Comparison of ENCODE assay signal across 1 cellular context in the genomic region with DNA sequence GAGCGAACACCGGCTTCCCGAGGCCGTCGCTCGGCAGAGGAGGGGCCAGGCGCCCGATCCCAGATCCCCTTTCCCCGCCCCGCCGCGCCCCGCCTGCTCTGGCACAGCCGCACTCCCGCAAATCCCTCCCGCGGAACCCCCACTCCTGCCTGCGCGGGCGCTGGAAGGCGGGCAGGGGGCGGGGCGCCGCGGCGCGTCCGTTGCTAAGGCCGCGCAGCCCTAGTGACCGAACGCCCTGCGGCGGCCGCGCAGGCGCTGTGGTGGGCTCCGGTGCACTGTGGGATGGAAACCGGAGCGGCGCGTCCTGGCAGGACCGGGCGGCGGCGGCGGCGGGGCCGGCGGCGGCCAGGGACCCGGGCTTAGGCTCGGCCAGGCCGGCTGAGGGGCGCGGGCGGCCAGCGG.
TF ChIP-seq lines count a peak whose summit lies in the region.

A gene with protein sequence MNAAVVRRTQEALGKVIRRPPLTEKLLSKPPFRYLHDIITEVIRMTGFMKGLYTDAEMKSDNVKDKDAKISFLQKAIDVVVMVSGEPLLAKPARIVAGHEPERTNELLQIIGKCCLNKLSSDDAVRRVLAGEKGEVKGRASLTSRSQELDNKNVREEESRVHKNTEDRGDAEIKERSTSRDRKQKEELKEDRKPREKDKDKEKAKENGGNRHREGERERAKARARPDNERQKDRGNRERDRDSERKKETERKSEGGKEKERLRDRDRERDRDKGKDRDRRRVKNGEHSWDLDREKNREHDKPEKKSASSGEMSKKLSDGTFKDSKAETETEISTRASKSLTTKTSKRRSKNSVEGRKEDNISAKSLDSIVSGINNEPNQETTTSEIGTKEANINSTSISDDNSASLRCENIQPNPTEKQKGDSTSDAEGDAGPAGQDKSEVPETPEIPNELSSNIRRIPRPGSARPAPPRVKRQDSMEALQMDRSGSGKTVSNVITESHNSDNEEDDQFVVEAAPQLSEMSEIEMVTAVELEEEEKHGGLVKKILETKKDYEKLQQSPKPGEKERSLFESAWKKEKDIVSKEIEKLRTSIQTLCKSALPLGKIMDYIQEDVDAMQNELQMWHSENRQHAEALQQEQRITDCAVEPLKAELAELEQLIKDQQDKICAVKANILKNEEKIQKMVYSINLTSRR (plus strand): TSS at position 273 of the 402 bp plus-strand sequence. CDS start 145 bp downstream, outside the sequence.

TF ChIP-seq in HepG2, 621 proteins besides CTCF, POLR2A, EP300 and RAD21 (continued from another document and continues in another):
- TF ChIP-seq HES4 (CRISPR knock-in tag; IDR thresholded peaks at IDR 0.05; ENCODE audit: borderline replicate concordance) (no peak; the same call in 1 of the 2 replicates), ZNF20 (CRISPR knock-in tag; IDR thresholded peaks at IDR 0.05) (no peak), KLF9 (CRISPR knock-in tag; IDR thresholded peaks at IDR 0.05; ENCODE audit: low read depth) (0 out of 2 replicates have a peak, but pooled peaks have one; percentile 30), ZNF121 (CRISPR knock-in tag; IDR thresholded peaks at IDR 0.05) (no peak), FOSL1 (CRISPR knock-in tag; IDR thresholded peaks at IDR 0.05; ENCODE audit: borderline replicate concordance) (no peak), AHR (CRISPR knock-in tag; IDR thresholded peaks at IDR 0.05) (no peak), RBFOX2 (IDR thresholded peaks at IDR 0.05; ENCODE audit: low read depth, low read length) (peak; percentile 60), ZKSCAN8 (CRISPR knock-in tag; IDR thresholded peaks at IDR 0.05; ENCODE audit: borderline replicate concordance) (no peak), IKZF4 (CRISPR knock-in tag; IDR thresholded peaks at IDR 0.05; ENCODE audit: borderline replicate concordance, low read depth, not compliant biosample characterization) (no peak), HNF4G (IDR thresholded peaks at IDR 0.05; ENCODE audit: borderline replicate concordance, low read depth, low read length) (no peak), HNF4G (CRISPR knock-in tag; IDR thresholded peaks at IDR 0.05; ENCODE audit: borderline replicate concordance, low read depth) (no peak), ZNF30 (CRISPR knock-in tag; IDR thresholded peaks at IDR 0.05) (no peak), ZNF225 (CRISPR knock-in tag; IDR thresholded peaks at IDR 0.05) (no peak), MBD4 (IDR thresholded peaks at IDR 0.05; ENCODE audit: borderline replicate concordance, low read length) (no peak), TOE1 (CRISPR knock-in tag; IDR thresholded peaks at IDR 0.05) (no peak), CCAR2 (optimal IDR thresholded peaks at IDR 0.05; ENCODE audit: low read depth, low read length) (no peak), ATF7-NPFF (CRISPR knock-in tag; IDR thresholded peaks at IDR 0.05; ENCODE audit: low read depth) (no peak; the same call in 1 of the 2 replicates), NFYB (CRISPR knock-in tag; IDR thresholded peaks at IDR 0.05) (no peak), ZNF510 (CRISPR knock-in tag; IDR thresholded peaks at IDR 0.05; ENCODE audit: low read depth) (no peak), ZNF616 (CRISPR knock-in tag; IDR thresholded peaks at IDR 0.05; ENCODE audit: low read depth) (no peak), ZNF724P (CRISPR knock-in tag; IDR thresholded peaks at IDR 0.05; ENCODE audit: borderline replicate concordance) (no peak), CREB1 (IDR thresholded peaks at IDR 0.05) (no peak; the same call in 1 of the 2 replicates), CREB1 (CRISPR knock-in tag; IDR thresholded peaks at IDR 0.05) (no peak), NFYC (CRISPR knock-in tag; IDR thresholded peaks at IDR 0.05) (0 out of 2 replicates have a peak, but pooled peaks have one; percentile 14), RFX1 (IDR thresholded peaks at IDR 0.05) (peak; percentile 97), HNRNPK (IDR thresholded peaks at IDR 0.05; ENCODE audit: low read depth, low read length, poor library complexity, severe bottlenecking) (peak; percentile 59), NFE2 (CRISPR knock-in tag; IDR thresholded peaks at IDR 0.05) (no peak), SIX4 (CRISPR knock-in tag; IDR thresholded peaks at IDR 0.05) (peak; percentile 25; the same call in 1 of the 2 replicates), ZNF138 (CRISPR knock-in tag; IDR thresholded peaks at IDR 0.05; ENCODE audit: low read depth) (no peak), NR2F2 (IDR thresholded peaks at IDR 0.05; ENCODE audit: borderline replicate concordance, low read depth) (no peak), EZH2 (conservative IDR thresholded peaks at IDR 0.05; ENCODE audit: low read depth, low read length) (no peak), POLR2AphosphoS2 (IDR thresholded peaks at IDR 0.05; ENCODE audit: low read depth, low read length) (no peak), ZNF83 (CRISPR knock-in tag; IDR thresholded peaks at IDR 0.05; ENCODE audit: borderline replicate concordance) (0 out of 2 replicates have a peak, but pooled peaks have one; percentile 22), CENPX (CRISPR knock-in tag; IDR thresholded peaks at IDR 0.05) (no peak), GATAD1 (CRISPR knock-in tag; IDR thresholded peaks at IDR 0.05) (peak; percentile 73)
- TF ChIP-seq, protein P1, sequence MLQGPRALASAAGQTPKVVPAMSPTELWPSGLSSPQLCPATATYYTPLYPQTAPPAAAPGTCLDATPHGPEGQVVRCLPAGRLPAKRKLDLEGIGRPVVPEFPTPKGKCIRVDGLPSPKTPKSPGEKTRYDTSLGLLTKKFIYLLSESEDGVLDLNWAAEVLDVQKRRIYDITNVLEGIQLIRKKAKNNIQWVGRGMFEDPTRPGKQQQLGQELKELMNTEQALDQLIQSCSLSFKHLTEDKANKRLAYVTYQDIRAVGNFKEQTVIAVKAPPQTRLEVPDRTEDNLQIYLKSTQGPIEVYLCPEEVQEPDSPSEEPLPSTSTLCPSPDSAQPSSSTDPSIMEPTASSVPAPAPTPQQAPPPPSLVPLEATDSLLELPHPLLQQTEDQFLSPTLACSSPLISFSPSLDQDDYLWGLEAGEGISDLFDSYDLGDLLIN (CRISPR knock-in tag; IDR thresholded peaks at IDR 0.05; ENCODE audit: borderline replicate concordance) = no peak
- TF ChIP-seq, protein P2, sequence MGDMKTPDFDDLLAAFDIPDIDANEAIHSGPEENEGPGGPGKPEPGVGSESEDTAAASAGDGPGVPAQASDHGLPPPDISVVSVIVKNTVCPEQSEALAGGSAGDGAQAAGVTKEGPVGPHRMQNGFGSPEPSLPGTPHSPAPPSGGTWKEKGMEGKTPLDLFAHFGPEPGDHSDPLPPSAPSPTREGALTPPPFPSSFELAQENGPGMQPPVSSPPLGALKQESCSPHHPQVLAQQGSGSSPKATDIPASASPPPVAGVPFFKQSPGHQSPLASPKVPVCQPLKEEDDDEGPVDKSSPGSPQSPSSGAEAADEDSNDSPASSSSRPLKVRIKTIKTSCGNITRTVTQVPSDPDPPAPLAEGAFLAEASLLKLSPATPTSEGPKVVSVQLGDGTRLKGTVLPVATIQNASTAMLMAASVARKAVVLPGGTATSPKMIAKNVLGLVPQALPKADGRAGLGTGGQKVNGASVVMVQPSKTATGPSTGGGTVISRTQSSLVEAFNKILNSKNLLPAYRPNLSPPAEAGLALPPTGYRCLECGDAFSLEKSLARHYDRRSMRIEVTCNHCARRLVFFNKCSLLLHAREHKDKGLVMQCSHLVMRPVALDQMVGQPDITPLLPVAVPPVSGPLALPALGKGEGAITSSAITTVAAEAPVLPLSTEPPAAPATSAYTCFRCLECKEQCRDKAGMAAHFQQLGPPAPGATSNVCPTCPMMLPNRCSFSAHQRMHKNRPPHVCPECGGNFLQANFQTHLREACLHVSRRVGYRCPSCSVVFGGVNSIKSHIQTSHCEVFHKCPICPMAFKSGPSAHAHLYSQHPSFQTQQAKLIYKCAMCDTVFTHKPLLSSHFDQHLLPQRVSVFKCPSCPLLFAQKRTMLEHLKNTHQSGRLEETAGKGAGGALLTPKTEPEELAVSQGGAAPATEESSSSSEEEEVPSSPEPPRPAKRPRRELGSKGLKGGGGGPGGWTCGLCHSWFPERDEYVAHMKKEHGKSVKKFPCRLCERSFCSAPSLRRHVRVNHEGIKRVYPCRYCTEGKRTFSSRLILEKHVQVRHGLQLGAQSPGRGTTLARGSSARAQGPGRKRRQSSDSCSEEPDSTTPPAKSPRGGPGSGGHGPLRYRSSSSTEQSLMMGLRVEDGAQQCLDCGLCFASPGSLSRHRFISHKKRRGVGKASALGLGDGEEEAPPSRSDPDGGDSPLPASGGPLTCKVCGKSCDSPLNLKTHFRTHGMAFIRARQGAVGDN (CRISPR knock-in tag; IDR thresholded peaks at IDR 0.05) = peak; percentile 68
- TF ChIP-seq, protein P3, sequence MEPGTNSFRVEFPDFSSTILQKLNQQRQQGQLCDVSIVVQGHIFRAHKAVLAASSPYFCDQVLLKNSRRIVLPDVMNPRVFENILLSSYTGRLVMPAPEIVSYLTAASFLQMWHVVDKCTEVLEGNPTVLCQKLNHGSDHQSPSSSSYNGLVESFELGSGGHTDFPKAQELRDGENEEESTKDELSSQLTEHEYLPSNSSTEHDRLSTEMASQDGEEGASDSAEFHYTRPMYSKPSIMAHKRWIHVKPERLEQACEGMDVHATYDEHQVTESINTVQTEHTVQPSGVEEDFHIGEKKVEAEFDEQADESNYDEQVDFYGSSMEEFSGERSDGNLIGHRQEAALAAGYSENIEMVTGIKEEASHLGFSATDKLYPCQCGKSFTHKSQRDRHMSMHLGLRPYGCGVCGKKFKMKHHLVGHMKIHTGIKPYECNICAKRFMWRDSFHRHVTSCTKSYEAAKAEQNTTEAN (CRISPR knock-in tag; conservative IDR thresholded peaks at IDR 0.05) = 0 out of 2 replicates have a peak, but pooled peaks have one; percentile 26
- TF ChIP-seq, protein P4, sequence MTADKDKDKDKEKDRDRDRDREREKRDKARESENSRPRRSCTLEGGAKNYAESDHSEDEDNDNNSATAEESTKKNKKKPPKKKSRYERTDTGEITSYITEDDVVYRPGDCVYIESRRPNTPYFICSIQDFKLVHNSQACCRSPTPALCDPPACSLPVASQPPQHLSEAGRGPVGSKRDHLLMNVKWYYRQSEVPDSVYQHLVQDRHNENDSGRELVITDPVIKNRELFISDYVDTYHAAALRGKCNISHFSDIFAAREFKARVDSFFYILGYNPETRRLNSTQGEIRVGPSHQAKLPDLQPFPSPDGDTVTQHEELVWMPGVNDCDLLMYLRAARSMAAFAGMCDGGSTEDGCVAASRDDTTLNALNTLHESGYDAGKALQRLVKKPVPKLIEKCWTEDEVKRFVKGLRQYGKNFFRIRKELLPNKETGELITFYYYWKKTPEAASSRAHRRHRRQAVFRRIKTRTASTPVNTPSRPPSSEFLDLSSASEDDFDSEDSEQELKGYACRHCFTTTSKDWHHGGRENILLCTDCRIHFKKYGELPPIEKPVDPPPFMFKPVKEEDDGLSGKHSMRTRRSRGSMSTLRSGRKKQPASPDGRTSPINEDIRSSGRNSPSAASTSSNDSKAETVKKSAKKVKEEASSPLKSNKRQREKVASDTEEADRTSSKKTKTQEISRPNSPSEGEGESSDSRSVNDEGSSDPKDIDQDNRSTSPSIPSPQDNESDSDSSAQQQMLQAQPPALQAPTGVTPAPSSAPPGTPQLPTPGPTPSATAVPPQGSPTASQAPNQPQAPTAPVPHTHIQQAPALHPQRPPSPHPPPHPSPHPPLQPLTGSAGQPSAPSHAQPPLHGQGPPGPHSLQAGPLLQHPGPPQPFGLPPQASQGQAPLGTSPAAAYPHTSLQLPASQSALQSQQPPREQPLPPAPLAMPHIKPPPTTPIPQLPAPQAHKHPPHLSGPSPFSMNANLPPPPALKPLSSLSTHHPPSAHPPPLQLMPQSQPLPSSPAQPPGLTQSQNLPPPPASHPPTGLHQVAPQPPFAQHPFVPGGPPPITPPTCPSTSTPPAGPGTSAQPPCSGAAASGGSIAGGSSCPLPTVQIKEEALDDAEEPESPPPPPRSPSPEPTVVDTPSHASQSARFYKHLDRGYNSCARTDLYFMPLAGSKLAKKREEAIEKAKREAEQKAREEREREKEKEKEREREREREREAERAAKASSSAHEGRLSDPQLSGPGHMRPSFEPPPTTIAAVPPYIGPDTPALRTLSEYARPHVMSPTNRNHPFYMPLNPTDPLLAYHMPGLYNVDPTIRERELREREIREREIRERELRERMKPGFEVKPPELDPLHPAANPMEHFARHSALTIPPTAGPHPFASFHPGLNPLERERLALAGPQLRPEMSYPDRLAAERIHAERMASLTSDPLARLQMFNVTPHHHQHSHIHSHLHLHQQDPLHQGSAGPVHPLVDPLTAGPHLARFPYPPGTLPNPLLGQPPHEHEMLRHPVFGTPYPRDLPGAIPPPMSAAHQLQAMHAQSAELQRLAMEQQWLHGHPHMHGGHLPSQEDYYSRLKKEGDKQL (CRISPR knock-in tag; IDR thresholded peaks at IDR 0.05; ENCODE audit: low read depth) = no peak; the same call in 1 of the 2 replicates
- TF ChIP-seq, protein P5, sequence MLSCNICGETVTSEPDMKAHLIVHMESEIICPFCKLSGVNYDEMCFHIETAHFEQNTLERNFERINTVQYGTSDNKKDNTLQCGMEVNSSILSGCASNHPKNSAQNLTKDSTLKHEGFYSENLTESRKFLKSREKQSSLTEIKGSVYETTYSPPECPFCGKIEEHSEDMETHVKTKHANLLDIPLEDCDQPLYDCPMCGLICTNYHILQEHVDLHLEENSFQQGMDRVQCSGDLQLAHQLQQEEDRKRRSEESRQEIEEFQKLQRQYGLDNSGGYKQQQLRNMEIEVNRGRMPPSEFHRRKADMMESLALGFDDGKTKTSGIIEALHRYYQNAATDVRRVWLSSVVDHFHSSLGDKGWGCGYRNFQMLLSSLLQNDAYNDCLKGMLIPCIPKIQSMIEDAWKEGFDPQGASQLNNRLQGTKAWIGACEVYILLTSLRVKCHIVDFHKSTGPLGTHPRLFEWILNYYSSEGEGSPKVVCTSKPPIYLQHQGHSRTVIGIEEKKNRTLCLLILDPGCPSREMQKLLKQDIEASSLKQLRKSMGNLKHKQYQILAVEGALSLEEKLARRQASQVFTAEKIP (CRISPR knock-in tag; IDR thresholded peaks at IDR 0.05; ENCODE audit: borderline replicate concordance) = no peak
- TF ChIP-seq, protein P6, sequence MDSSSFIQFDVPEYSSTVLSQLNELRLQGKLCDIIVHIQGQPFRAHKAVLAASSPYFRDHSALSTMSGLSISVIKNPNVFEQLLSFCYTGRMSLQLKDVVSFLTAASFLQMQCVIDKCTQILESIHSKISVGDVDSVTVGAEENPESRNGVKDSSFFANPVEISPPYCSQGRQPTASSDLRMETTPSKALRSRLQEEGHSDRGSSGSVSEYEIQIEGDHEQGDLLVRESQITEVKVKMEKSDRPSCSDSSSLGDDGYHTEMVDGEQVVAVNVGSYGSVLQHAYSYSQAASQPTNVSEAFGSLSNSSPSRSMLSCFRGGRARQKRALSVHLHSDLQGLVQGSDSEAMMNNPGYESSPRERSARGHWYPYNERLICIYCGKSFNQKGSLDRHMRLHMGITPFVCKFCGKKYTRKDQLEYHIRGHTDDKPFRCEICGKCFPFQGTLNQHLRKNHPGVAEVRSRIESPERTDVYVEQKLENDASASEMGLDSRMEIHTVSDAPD (CRISPR knock-in tag; IDR thresholded peaks at IDR 0.05) = 0 out of 2 replicates have a peak, but pooled peaks have one; percentile 31
- TF ChIP-seq, protein P7, sequence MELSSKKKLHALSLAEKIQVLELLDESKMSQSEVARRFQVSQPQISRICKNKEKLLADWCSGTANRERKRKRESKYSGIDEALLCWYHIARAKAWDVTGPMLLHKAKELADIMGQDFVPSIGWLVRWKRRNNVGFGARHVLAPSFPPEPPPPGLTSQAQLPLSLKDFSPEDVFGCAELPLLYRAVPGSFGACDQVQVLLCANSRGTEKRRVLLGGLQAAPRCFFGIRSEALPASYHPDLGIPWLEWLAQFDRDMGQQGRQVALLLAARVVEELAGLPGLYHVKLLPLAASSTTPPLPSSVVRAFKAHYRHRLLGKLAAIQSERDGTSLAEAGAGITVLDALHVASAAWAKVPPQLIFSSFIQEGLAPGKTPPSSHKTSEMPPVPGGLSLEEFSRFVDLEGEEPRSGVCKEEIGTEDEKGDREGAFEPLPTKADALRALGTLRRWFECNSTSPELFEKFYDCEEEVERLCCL (CRISPR knock-in tag; IDR thresholded peaks at IDR 0.05; ENCODE audit: borderline replicate concordance) = no peak
- TF ChIP-seq, protein P8, sequence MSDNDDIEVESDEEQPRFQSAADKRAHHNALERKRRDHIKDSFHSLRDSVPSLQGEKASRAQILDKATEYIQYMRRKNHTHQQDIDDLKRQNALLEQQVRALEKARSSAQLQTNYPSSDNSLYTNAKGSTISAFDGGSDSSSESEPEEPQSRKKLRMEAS (IDR thresholded peaks at IDR 0.05) = peak; percentile 72
